1 cellular context compared by ENCODE assay signal in the genomic region with DNA sequence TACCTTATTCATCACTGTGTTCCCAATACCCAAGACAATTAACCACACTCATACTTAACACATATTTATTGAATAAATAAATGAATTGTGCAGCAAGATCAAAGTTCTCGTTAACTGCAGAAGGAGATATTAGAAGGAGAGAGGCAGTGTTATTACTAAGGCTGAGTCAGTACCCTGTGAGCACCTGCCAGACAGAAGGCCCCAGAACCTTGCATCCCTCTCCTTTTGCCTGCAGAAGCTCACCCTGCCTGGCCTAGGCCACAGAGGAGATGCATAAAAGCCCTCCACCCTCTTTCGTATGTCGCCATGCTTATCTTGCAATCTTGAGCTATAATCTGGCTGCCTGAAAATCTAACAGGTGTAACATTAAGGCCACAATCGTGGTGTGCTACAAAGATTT.
TF ChIP-seq lines count a peak whose summit lies in the region.

No MANE protein-coding gene starts in this region.

TF ChIP-seq in H1, 55 proteins besides CTCF, POLR2A, EP300 and RAD21:
- no peak for TF ChIP-seq CHD7 (IDR thresholded peaks at IDR 0.05; ENCODE audit: insufficient replicate concordance, low read length)
- TF ChIP-seq BACH1 (IDR thresholded peaks at IDR 0.05; ENCODE audit: low read length), result no peak
- no peak for TF ChIP-seq RFX5 (IDR thresholded peaks at IDR 0.05; ENCODE audit: borderline replicate concordance, low read depth, low read length)
- TF ChIP-seq CEBPB (IDR thresholded peaks at IDR 0.05; ENCODE audit: low read depth, low read length), result no peak
- TF ChIP-seq, protein P1, sequence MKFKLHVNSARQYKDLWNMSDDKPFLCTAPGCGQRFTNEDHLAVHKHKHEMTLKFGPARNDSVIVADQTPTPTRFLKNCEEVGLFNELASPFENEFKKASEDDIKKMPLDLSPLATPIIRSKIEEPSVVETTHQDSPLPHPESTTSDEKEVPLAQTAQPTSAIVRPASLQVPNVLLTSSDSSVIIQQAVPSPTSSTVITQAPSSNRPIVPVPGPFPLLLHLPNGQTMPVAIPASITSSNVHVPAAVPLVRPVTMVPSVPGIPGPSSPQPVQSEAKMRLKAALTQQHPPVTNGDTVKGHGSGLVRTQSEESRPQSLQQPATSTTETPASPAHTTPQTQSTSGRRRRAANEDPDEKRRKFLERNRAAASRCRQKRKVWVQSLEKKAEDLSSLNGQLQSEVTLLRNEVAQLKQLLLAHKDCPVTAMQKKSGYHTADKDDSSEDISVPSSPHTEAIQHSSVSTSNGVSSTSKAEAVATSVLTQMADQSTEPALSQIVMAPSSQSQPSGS (IDR thresholded peaks at IDR 0.05; ENCODE audit: low read length), result no peak
